7 cellular contexts compared by ENCODE assay signal in the genomic region with DNA sequence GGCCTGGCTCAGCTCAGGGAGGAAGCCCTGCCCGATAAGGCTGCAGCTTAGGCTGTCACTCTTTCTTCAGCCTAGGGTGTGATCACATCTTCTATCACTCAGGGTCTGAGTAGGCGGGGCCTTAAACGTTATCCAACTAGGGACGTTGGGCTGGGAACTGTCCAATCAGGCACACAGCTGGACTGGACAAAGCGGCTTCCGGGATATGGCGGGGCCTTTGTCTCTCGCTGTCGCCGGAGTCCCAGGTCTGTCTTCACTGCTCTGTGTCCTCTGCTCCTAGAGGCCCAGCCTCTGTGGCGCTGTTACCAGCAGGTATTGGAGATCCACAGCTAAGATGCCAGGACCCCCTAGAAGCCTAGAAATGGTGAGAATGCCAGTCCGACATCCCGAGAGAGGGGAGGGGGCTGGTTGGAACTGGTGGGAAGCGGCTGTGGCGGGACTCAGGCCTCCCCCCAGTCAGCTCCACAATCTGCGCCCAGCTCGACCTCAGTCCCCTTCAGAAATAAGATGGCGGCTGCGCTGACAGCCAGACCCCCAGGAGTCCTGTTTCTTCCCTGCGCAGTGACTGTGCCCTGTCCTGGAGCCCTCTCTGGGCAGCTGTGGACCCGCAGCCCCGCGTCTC. TPM values are rescaled to one million over a fixed set of nuclear protein-coding genes. Genes with fewer than 3 reads are reported as not detected.
A peak's percentile ranks its signal among the peaks of the same experiment; 100 is the strongest.
DNase-seq lines count a peak whose midpoint lies in the region; ATAC-seq and TF ChIP-seq lines count a peak whose summit lies in the region.

ZNF254 (plus strand) TSS at position 214 of the 622 bp plus-strand sequence; CDS start at position 335, 121 bp downstream.

- H3K36me3 Mint-ChIP-seq in activated CD8-positive, alpha-beta T cell treated with anti-CD3 and anti-CD28 coated beads, Interleukin-2, amount 10 ng/mL, durations not matched to agents 7 days and 5 days (ENCODE audit: low read depth), result peaks cover 33% of the 10 kb centered on the region

- no peaks in the 10 kb centered on the region for H3K27me3 Mint-ChIP-seq in activated CD8-positive, alpha-beta T cell treated with anti-CD3 and anti-CD28 coated beads, Interleukin-2, amount 10 ng/mL, durations not matched to agents 7 days and 5 days (ENCODE audit: low read depth)

- POLR2A ChIA-PET in activated CD8-positive, alpha-beta T cell treated with anti-CD3 and anti-CD28 coated beads, Interleukin-2, amount 10 ng/mL, durations not matched to agents 7 days and 5 days (lab: Charles Lee), result interaction anchor here (0.6 to 2.6 kb wide), 13 partner anchors 11 to 837 kb away, joined by 3 to 39 read pairs (median 7); partner anchors contain the start of genes ZNF675, ZNF681, ZNF724 and ZNF726

- TF ChIP-seq CTCF in lower lobe of right lung (IDR thresholded peaks at IDR 0.05), result no peak

- no peaks in the 10 kb centered on the region for H3K9me3 Mint-ChIP-seq in activated CD8-positive, alpha-beta T cell treated with anti-CD3 and anti-CD28 coated beads, Interleukin-2, amount 10 ng/mL, durations not matched to agents 7 days and 5 days (ENCODE audit: insufficient read depth)

- no peaks in the 10 kb centered on the region for H3K9me3 ChIP-seq in lower lobe of right lung

- H3K36me3 ChIP-seq in lower lobe of right lung, result peaks cover 4% of the 10 kb centered on the region

- peaks cover 5% of the 10 kb centered on the region for H3K4me1 Mint-ChIP-seq in activated CD8-positive, alpha-beta T cell treated with anti-CD3 and anti-CD28 coated beads, Interleukin-2, amount 10 ng/mL, durations not matched to agents 7 days and 5 days (ENCODE audit: low read depth)

- peaks cover 10% of the 10 kb centered on the region for H3K4me1 ChIP-seq in lower lobe of right lung

- peak; percentile 97 to 99 for DNase-seq in NCI-H524 (lab: John Stamatoyannopoulos, UW)
- peak; percentile 94 for DNase-seq in activated CD8-positive, alpha-beta T cell treated with anti-CD3 and anti-CD28 coated beads, Interleukin-2, amount 10 ng/mL, durations not matched to agents 7 days and 5 days
- peak; percentile 56 for DNase-seq in effector CD4-positive, alpha-beta T cell
- DNase-seq in lower lobe of right lung, result peak; percentile 92
- DNase-seq in stimulated activated CD4-positive, alpha-beta T cell treated with anti-CD3 and anti-CD28 coated beads, TNF-alpha, amount 100 ng/mL, for 1 hour (ENCODE audit: low read depth in 3 of 3, low spot score in 1 of 3), result peak; percentile 21 to 42 (median 32)

- ATAC-seq in GM18517 (IDR thresholded peaks at IDR 0.05; ENCODE audit: unreplicated experiment) (peak; percentile 99), HG03045 (IDR thresholded peaks at IDR 0.05; ENCODE audit: unreplicated experiment) (peak; percentile 98), lower lobe of right lung (peak; percentile 99 to 100)
- peak; percentile 100 for ATAC-seq in activated CD8-positive, alpha-beta T cell treated with anti-CD3 and anti-CD28 coated beads, Interleukin-2, amount 10 ng/mL, durations not matched to agents 7 days and 5 days

- H3K27ac Mint-ChIP-seq in activated CD8-positive, alpha-beta T cell treated with anti-CD3 and anti-CD28 coated beads, Interleukin-2, amount 10 ng/mL, durations not matched to agents 7 days and 5 days, result peak within 1 kb of the TSS; percentile 99

- CTCF ChIA-PET in activated CD8-positive, alpha-beta T cell treated with anti-CD3 and anti-CD28 coated beads, Interleukin-2, amount 10 ng/mL, durations not matched to agents 7 days and 5 days (lab: Charles Lee), result interaction anchor here (1.0 to 1.3 kb wide), 4 partner anchors 10 to 53 kb away, joined by 3 to 5 read pairs (median 3); no protein-coding TSS in a partner anchor

- H3K27me3 ChIP-seq in lower lobe of right lung (ENCODE audit: low read depth), result no peaks in the 10 kb centered on the region

- H3K4me3 ChIP-seq in lower lobe of right lung, result peak within 1 kb of the TSS; percentile 76

- intact Hi-C loops in lower lobe of right lung (cut with DNase I), result no loop called here

- H3K4me3 Mint-ChIP-seq in activated CD8-positive, alpha-beta T cell treated with anti-CD3 and anti-CD28 coated beads, Interleukin-2, amount 10 ng/mL, durations not matched to agents 7 days and 5 days, result peak within 1 kb of the TSS; percentile 97

- peak within 1 kb of the TSS; percentile 89 for H3K27ac ChIP-seq in lower lobe of right lung

RNA-seq across cellular contexts. Expression of gene ZNF254, which starts in this region (rescaled TPM):
- total RNA-seq in activated CD8-positive, alpha-beta T cell treated with anti-CD3 and anti-CD28 coated beads, Interleukin-2, amount 10 ng/mL, durations not matched to agents 7 days and 5 days, result 10 to 100 TPM; 13.0 to 13.1 TPM
- total RNA-seq in lower lobe of right lung, result 20.0 TPM

Comparison
In these comparisons a context has a peak if more than half of its experiments do, and no peak if none do; other contexts are left out.
1. Peak in every context shown above with its lines: DNase-seq, ATAC-seq, H3K4me3 ChIP-seq and H3K27ac ChIP-seq.
2. DNase-seq: peak in every context shown above with its lines; median percentile 98 in NCI-H524; 94 in activated CD8-positive, alpha-beta T cell treated with anti-CD3 and anti-CD28 coated beads, Interleukin-2, amount 10 ng/mL, durations not matched to agents 7 days and 5 days; 92 in lower lobe of right lung; 56 in effector CD4-positive, alpha-beta T cell; 32 in stimulated activated CD4-positive, alpha-beta T cell treated with anti-CD3 and anti-CD28 coated beads, TNF-alpha, amount 100 ng/mL, for 1 hour.